Comparison of ENCODE assay signal across 19 cellular contexts in the genomic region with DNA sequence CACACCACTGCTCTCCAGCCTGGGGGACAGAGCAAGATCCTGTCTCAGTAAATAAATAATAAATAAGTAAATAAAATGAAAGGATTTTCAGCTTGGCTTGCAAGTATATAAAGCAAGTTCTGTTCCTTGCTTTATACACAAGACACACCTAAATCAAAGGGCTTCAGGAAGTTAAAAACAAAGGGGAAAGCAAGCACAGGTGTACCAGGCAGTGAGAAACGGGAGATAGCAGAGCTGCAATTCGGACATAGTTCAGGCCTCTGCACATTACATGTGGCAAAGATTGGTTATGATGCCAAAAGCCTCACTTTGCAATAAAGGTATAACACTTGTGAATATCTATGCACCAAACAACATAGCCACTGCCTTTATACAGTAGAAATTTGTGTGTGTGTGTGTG.
"Had no signal": no experiment of that assay in that cellular context is flagged by ENCODE, and none has a peak within 500 bp of the region (broad histone marks: within the 10 kb centered on the region; RNA-seq: fewer than 3 reads in every experiment).

No MANE protein-coding gene starts in this region.

- ATAC-seq: activated CD4-positive, CD25-positive, alpha-beta regulatory T cell treated with anti-CD3 and anti-CD28 coated beads, Interleukin-2, amount 50 U/mL, for 24 hours; left ventricle myocardium superior had no signal

- H3K27ac Mint-ChIP-seq: activated naive CD8-positive, alpha-beta T cell had no signal

- H3K4me3 ChIP-seq: coronary artery, esophagus squamous epithelium, ovary, sigmoid colon, spleen, vagina had no signal

- H3K27ac ChIP-seq: brain microvascular endothelial cell, esophagus squamous epithelium, ovary, sigmoid colon, vagina had no signal

- H3K9me3 Mint-ChIP-seq: activated T-cell treated with anti-CD3 and anti-CD28 coated beads, Interleukin-2, amount 50 U/mL, for 24 hours; central memory CD8-positive, alpha-beta T cell; neural crest cell had no signal

- H3K9me3 ChIP-seq: esophagus squamous epithelium, ovary, sigmoid colon, vagina had no signal

- H3K36me3 ChIP-seq: ovary had no signal

- H3K27me3 ChIP-seq: brain microvascular endothelial cell, esophagus squamous epithelium, ovary, sigmoid colon, spleen, vagina had no signal

- H3K4me3 Mint-ChIP-seq: activated naive CD8-positive, alpha-beta T cell; activated T-cell treated with anti-CD3 and anti-CD28 coated beads, Interleukin-2, amount 50 U/mL, for 24 hours; central memory CD8-positive, alpha-beta T cell; neural crest cell had no signal

- H3K27me3 Mint-ChIP-seq: activated naive CD8-positive, alpha-beta T cell; activated T-cell treated with anti-CD3 and anti-CD28 coated beads, Interleukin-2, amount 50 U/mL, for 24 hours; central memory CD8-positive, alpha-beta T cell had no signal

- DNase-seq: activated CD4-positive, alpha-beta T cell treated with anti-CD3 and anti-CD28 coated beads, Interleukin-2, amount 50 U/mL, for 4 hours; activated effector memory CD4-positive, alpha-beta T cell treated with Interleukin-2 at 50 U/mL for 16 hours; activated T-cell treated with anti-CD3 and anti-CD28 coated beads, Interleukin-2, amount 50 U/mL, for 24 hours; brain microvascular endothelial cell; esophagus squamous epithelium; glutamatergic neuron; hypothalamus; left ventricle myocardium superior; mesendoderm; ovary; sigmoid colon; spleen; T1000 had no signal
